10 cellular contexts compared by ENCODE assay signal in genomic region chr6:28884423-28885148, GRCh38. TPM values are rescaled to one million over a fixed set of nuclear protein-coding genes. Genes with fewer than 3 reads are reported as not detected.
DNase-seq lines count a peak whose midpoint lies in the region; ATAC-seq, FAIRE-seq and TF ChIP-seq lines count a peak whose summit lies in the region.
"Had no signal": no experiment of that assay in that cellular context is flagged by ENCODE, and none has a peak within 500 bp of the region (broad histone marks: within the 10 kb centered on the region; RNA-seq: fewer than 3 reads in every experiment).

No MANE protein-coding gene starts in this region.

- H3K27ac ChIP-seq in kidney (ENCODE audit: low read depth in 2 of 2, low read length in 2 of 2) = no peak overlapping the region

- H3K36me3 ChIP-seq in kidney (ENCODE audit: control insufficient read depth in 1 of 2, insufficient read depth in 2 of 2, low read length in 2 of 2) = no peaks in the 10 kb centered on the region

- intact Hi-C loops in activated CD4-positive, alpha-beta T cell treated with anti-CD3 and anti-CD28 coated beads, Interleukin-2, amount 10 ng/mL, durations not matched to agents 24 days and 14 days (cut with micrococcal nuclease) = loop anchor here (1.0 to 5.0 kb wide), 6 partner anchors 12 to 98 kb away; partner anchors contain the start of gene TRIM27
- intact Hi-C loops in kidney (cut with DNase I) = no loop called here

- no peak overlapping the region for H3K4me3 ChIP-seq in kidney (ENCODE audit: low read length in 2 of 2)

- H3K4me3 Mint-ChIP-seq in activated CD4-positive, alpha-beta T cell treated with anti-CD3 and anti-CD28 coated beads, Interleukin-2, amount 10 ng/mL, durations not matched to agents 24 days and 14 days = peak overlapping the region; percentile 76
- peak overlapping the region; percentile 69 to 77 for H3K4me3 Mint-ChIP-seq in effector memory CD8-positive, alpha-beta T cell

- peaks cover 22% of the 10 kb centered on the region for H3K4me1 Mint-ChIP-seq in activated CD4-positive, alpha-beta T cell treated with anti-CD3 and anti-CD28 coated beads, Interleukin-2, amount 10 ng/mL, durations not matched to agents 24 days and 14 days
- peaks cover 22 to 30% of the 10 kb centered on the region in 2 donors for H3K4me1 Mint-ChIP-seq in effector memory CD8-positive, alpha-beta T cell (ENCODE audit: low read depth in 2 of 2)

- ATAC-seq in effector memory CD8-positive, alpha-beta T cell (replicated peaks) = peak; percentile 87
- no peak for ATAC-seq in esophagus mucosa

- TF ChIP-seq CTCF in kidney (IDR thresholded peaks at IDR 0.05; ENCODE audit: borderline replicate concordance, extremely low read depth, insufficient read depth) = no peak

- DNase-seq in NCI-H2171 treated with DMSO at 0.1 percent for 48 hours (lab: John Stamatoyannopoulos, UW) (peak; percentile 30), NCI-H2171 (lab: John Stamatoyannopoulos, UW) (no peak), kidney (no peak), superior temporal gyrus (ENCODE audit: extremely low spot score) (no peak)
- DNase-seq in activated CD4-positive, alpha-beta T cell treated with anti-CD3 and anti-CD28 coated beads, Interleukin-2, amount 10 ng/mL, durations not matched to agents 24 days and 14 days = peak; percentile 94
- peak; percentile 77 to 85 (median 79) for DNase-seq in effector memory CD8-positive, alpha-beta T cell
- DNase-seq in stimulated activated naive CD4-positive, alpha-beta T cell (lab: John Stamatoyannopoulos, UW) = peak; percentile 57 to 94 (median 81)
- DNase-seq: islet precursor cell, NCI-H1105 had no signal

- H3K9ac ChIP-seq in kidney (ENCODE audit: low read length in 2 of 2) = no peak overlapping the region

- peaks cover 8% of the 10 kb centered on the region for H3K27me3 Mint-ChIP-seq in activated CD4-positive, alpha-beta T cell treated with anti-CD3 and anti-CD28 coated beads, Interleukin-2, amount 10 ng/mL, durations not matched to agents 24 days and 14 days
- peaks cover 0 to 9% of the 10 kb centered on the region in 2 donors for H3K27me3 Mint-ChIP-seq in effector memory CD8-positive, alpha-beta T cell

- peak overlapping the region; percentile 84 for H3K27ac Mint-ChIP-seq in activated CD4-positive, alpha-beta T cell treated with anti-CD3 and anti-CD28 coated beads, Interleukin-2, amount 10 ng/mL, durations not matched to agents 24 days and 14 days
- peak overlapping the region; percentile 78 to 90 for H3K27ac Mint-ChIP-seq in effector memory CD8-positive, alpha-beta T cell

- FAIRE-seq in kidney (lab: Jason Lieb, UNC) = no peak

- no peaks in the 10 kb centered on the region for H3K9me3 ChIP-seq in kidney (ENCODE audit: control insufficient read depth in 1 of 2, low read length in 2 of 2)

- peaks cover 12% of the 10 kb centered on the region for H3K9me3 Mint-ChIP-seq in activated CD4-positive, alpha-beta T cell treated with anti-CD3 and anti-CD28 coated beads, Interleukin-2, amount 10 ng/mL, durations not matched to agents 24 days and 14 days
- H3K9me3 Mint-ChIP-seq in effector memory CD8-positive, alpha-beta T cell = no peaks in the 10 kb centered on the region

- peaks cover 5% of the 10 kb centered on the region for H3K36me3 Mint-ChIP-seq in activated CD4-positive, alpha-beta T cell treated with anti-CD3 and anti-CD28 coated beads, Interleukin-2, amount 10 ng/mL, durations not matched to agents 24 days and 14 days (ENCODE audit: low read depth)
- H3K36me3 Mint-ChIP-seq in effector memory CD8-positive, alpha-beta T cell (ENCODE audit: insufficient read depth) = peaks cover 23% of the 10 kb centered on the region

- H3K4me1 ChIP-seq in kidney (ENCODE audit: control insufficient read depth in 1 of 2, insufficient read depth in 1 of 2, low read depth in 1 of 2, low read length in 2 of 2) = no peaks in the 10 kb centered on the region

RNA-seq across cellular contexts. Expression of gene TRIM27, which starts 39.2 kb away (rescaled TPM):
- 64.8 and 67.3 TPM in 2 replicates for total RNA-seq in activated CD4-positive, alpha-beta T cell treated with anti-CD3 and anti-CD28 coated beads, Interleukin-2, amount 10 ng/mL, durations not matched to agents 24 days and 14 days
- total RNA-seq in kidney (47.7 TPM), esophagus mucosa (22.0 TPM)
- 33.9 TPM for polyA plus RNA-seq in kidney (ENCODE audit: insufficient read depth, low read depth, low replicate concordance)

Comparison
In these comparisons a context has a peak if more than half of its experiments do, and no peak if none do; other contexts are left out.
1. DNase-seq: peak in NCI-H2171 treated with DMSO at 0.1 percent for 48 hours (single experiment), activated CD4-positive, alpha-beta T cell treated with anti-CD3 and anti-CD28 coated beads, Interleukin-2, amount 10 ng/mL, durations not matched to agents 24 days and 14 days (single experiment), effector memory CD8-positive, alpha-beta T cell (3 of 3) and stimulated activated naive CD4-positive, alpha-beta T cell (6 of 6); none in NCI-H2171 (single experiment), kidney (single experiment) and superior temporal gyrus (single experiment).